16 cellular contexts compared by ENCODE assay signal in the genomic region with DNA sequence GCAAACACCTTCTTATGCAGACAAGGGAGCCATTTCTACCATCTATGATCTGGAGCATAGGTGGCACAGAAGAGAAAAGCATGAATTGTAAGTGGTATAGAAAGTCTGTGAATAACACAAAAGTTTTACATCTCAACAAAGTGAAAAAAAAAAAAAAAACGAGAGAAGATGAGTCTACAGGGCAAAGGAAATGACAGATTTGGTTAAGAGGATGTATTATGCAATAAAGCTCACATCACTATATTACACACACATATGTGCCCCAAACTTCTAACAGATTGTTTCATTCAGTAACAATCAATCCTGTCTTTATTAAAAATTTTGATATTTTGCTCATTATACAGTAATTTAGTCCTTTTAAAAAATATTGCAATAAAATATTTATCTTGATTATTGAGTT. TPM values are rescaled to one million over a fixed set of nuclear protein-coding genes. Genes with fewer than 3 reads are reported as not detected.
DNase-seq lines count a peak whose midpoint lies in the region; ATAC-seq lines count a peak whose summit lies in the region.
"Had no signal": no experiment of that assay in that cellular context is flagged by ENCODE, and none has a peak within 500 bp of the region (broad histone marks: within the 10 kb centered on the region; RNA-seq: fewer than 3 reads in every experiment).

No MANE protein-coding gene starts in this region.

- H3K27ac Mint-ChIP-seq in activated T-helper 17 cell treated with anti-CD3 and anti-CD28 coated beads, Interleukin-2, amount 50 U/mL, for 72 hours: no peak overlapping the region
- peak overlapping the region; percentile 51 for H3K27ac Mint-ChIP-seq in memory B cell

- H3K4me3 ChIP-seq in Jurkat, Clone E6-1 (ENCODE audit: low read length): no peak overlapping the region
- H3K4me3 ChIP-seq: ascending aorta, left lung, SJSA1 had no signal

- ATAC-seq in activated T-helper 17 cell treated with anti-CD3 and anti-CD28 coated beads, Interleukin-2, amount 50 U/mL, for 72 hours (replicated peaks): peak; percentile 66
- ATAC-seq in memory B cell (ENCODE audit: low read depth) (peak; percentile 31), GM18519 (IDR thresholded peaks at IDR 0.05; ENCODE audit: low FRiP score, unreplicated experiment) (no peak), HG03469 (IDR thresholded peaks at IDR 0.05; ENCODE audit: unreplicated experiment) (no peak)
- ATAC-seq: left lung, sciatic nerve had no signal

- H3K36me3 Mint-ChIP-seq in activated T-helper 17 cell treated with anti-CD3 and anti-CD28 coated beads, Interleukin-2, amount 50 U/mL, for 72 hours (ENCODE audit: low read depth): peaks cover 29% of the 10 kb centered on the region
- H3K36me3 Mint-ChIP-seq in memory B cell: peaks cover 25% of the 10 kb centered on the region

- H3K4me1 Mint-ChIP-seq in activated T-helper 17 cell treated with anti-CD3 and anti-CD28 coated beads, Interleukin-2, amount 50 U/mL, for 72 hours: peaks cover 20% of the 10 kb centered on the region
- peaks cover 39% of the 10 kb centered on the region for H3K4me1 Mint-ChIP-seq in memory B cell
- H3K4me1 Mint-ChIP-seq: nephron progenitor cell had no signal

- H3K9me3 Mint-ChIP-seq in activated T-helper 17 cell treated with anti-CD3 and anti-CD28 coated beads, Interleukin-2, amount 50 U/mL, for 72 hours: no peaks in the 10 kb centered on the region
- no peaks in the 10 kb centered on the region for H3K9me3 Mint-ChIP-seq in memory B cell
- H3K9me3 Mint-ChIP-seq: activated B cell treated with CpG ODN at 0.5 μM for 24 hours; CD8-positive, alpha-beta memory T cell had no signal

- DNase-seq in EH (ENCODE audit: low read depth): peak; percentile 35
- DNase-seq in Jurkat, Clone E6-1 (ENCODE audit: low read depth, low spot score): peak; percentile 11
- no peak for DNase-seq in memory B cell (ENCODE audit: low spot score in 2 of 2)
- no peak for DNase-seq in NCI-H2081 (lab: John Stamatoyannopoulos, UW)
- DNase-seq: activated B cell treated with CpG ODN at 0.5 μM for 24 hours; activated T-cell treated with anti-CD3 and anti-CD28 coated beads, Interleukin-2, amount 50 U/mL, for 1 hour; CD8-positive, alpha-beta memory T cell; left lung; NCI-H1048; nephron progenitor cell had no signal

- no peaks in the 10 kb centered on the region for H3K27me3 Mint-ChIP-seq in activated T-helper 17 cell treated with anti-CD3 and anti-CD28 coated beads, Interleukin-2, amount 50 U/mL, for 72 hours
- no peaks in the 10 kb centered on the region for H3K27me3 Mint-ChIP-seq in memory B cell
- H3K27me3 Mint-ChIP-seq: activated B cell treated with CpG ODN at 0.5 μM for 24 hours; CD8-positive, alpha-beta memory T cell had no signal

- H3K4me3 Mint-ChIP-seq in activated T-helper 17 cell treated with anti-CD3 and anti-CD28 coated beads, Interleukin-2, amount 50 U/mL, for 72 hours: no peak overlapping the region
- H3K4me3 Mint-ChIP-seq in memory B cell: no peak overlapping the region
- H3K4me3 Mint-ChIP-seq: nephron progenitor cell had no signal

RNA-seq across cellular contexts. Expression of a gene that starts 49.8 kb away (rescaled TPM):
- polyA plus RNA-seq in Jurkat, Clone E6-1 (2012; ENCODE audit: insufficient read depth, insufficient read length): 15.4 TPM
- 10 to 100 TPM; 24.9 to 40.3 TPM for total RNA-seq in activated T-helper 17 cell treated with anti-CD3 and anti-CD28 coated beads, Interleukin-2, amount 50 U/mL, for 72 hours

RNA-seq across cellular contexts. Expression of a gene that starts 50.0 kb away (rescaled TPM):
- 20.4 TPM for polyA plus RNA-seq in Jurkat, Clone E6-1 (2012; ENCODE audit: insufficient read depth, insufficient read length)
- 10 to 100 TPM; 28.7 to 44.4 TPM for total RNA-seq in activated T-helper 17 cell treated with anti-CD3 and anti-CD28 coated beads, Interleukin-2, amount 50 U/mL, for 72 hours

Comparison
In these comparisons a context has a peak if more than half of its experiments do, and no peak if none do; other contexts are left out.
1. DNase-seq: peak in EH (single experiment) and Jurkat, Clone E6-1 (single experiment); none in memory B cell (0 of 2) and NCI-H2081 (0 of 2).
2. ATAC-seq: peak in activated T-helper 17 cell treated with anti-CD3 and anti-CD28 coated beads, Interleukin-2, amount 50 U/mL, for 72 hours (single experiment) and memory B cell (single experiment); none in GM18519 (single experiment) and HG03469 (single experiment).